ENCODE assay signal across 26 cellular contexts in genomic region chr4:141587897-141588296, GRCh38. TPM values are rescaled to one million over a fixed set of nuclear protein-coding genes. Genes with fewer than 3 reads are reported as not detected.
DNase-seq lines count a peak whose midpoint lies in the region; ATAC-seq and TF ChIP-seq lines count a peak whose summit lies in the region.
"Had no signal": no experiment of that assay in that cellular context is flagged by ENCODE, and none has a peak within 500 bp of the region (broad histone marks: within the 10 kb centered on the region; RNA-seq: fewer than 3 reads in every experiment).

No MANE protein-coding gene starts in this region.

- no peak overlapping the region for H4K8ac ChIP-seq in mesenchymal stem cell (ENCODE audit: low read length)

- CTCF ChIA-PET in PC-3 (lab: Charles Lee) = no interaction called here

- H2BK120ac ChIP-seq in mesenchymal stem cell (ENCODE audit: low read depth, low read length) = no peak overlapping the region

- TF ChIP-seq CTCF in PC-3 (conservative IDR thresholded peaks at IDR 0.05; ENCODE audit: low read depth, low read length) (no peak), epithelial cell of esophagus (IDR thresholded peaks at IDR 0.05; ENCODE audit: insufficient read depth, low read depth, low read length, missing control alignments) (no peak)

- H3K27ac ChIP-seq in PC-3 (ENCODE audit: low read length) = no peak overlapping the region
- H3K27ac ChIP-seq in mesenchymal stem cell (ENCODE audit: low read length, poor library complexity, severe bottlenecking) = no peak overlapping the region
- H3K27ac ChIP-seq: 22Rv1, epithelial cell of prostate, heart right ventricle, lower lobe of right lung, right lobe of liver had no signal

- H2BK15ac ChIP-seq in mesenchymal stem cell (ENCODE audit: low read depth, poor library complexity, severe bottlenecking) = no peak overlapping the region

- H3K9me3 ChIP-seq in PC-3 (ENCODE audit: low read length) (0 out of 2 replicates have a peak, but pooled peaks cover 7% of the 10 kb centered on the region), mesenchymal stem cell (ENCODE audit: control insufficient read depth, low read length) (peaks cover 39% of the 10 kb centered on the region)
- H3K9me3 ChIP-seq: lower lobe of right lung, MG63 had no signal

- H3K14ac ChIP-seq in mesenchymal stem cell (ENCODE audit: low read length in 2 of 2) = no peak overlapping the region

- H3K4me3 ChIP-seq in PC-3 (ENCODE audit: low read length) (no peak overlapping the region), epithelial cell of esophagus (ENCODE audit: low read length) (no peak overlapping the region), mesenchymal stem cell (ENCODE audit: insufficient read depth in 1 of 2, low read depth in 1 of 2, low read length in 2 of 2) (no peak overlapping the region)
- H3K4me3 ChIP-seq: heart right ventricle, lower lobe of right lung, MG63, right lobe of liver had no signal

- peak; percentile 58 for ATAC-seq in PC-3
- no peak for ATAC-seq in HG02884 (IDR thresholded peaks at IDR 0.05; ENCODE audit: unreplicated experiment)
- no peak for ATAC-seq in HG02973 (IDR thresholded peaks at IDR 0.05; ENCODE audit: unreplicated experiment)
- ATAC-seq: heart right ventricle; lower lobe of right lung; naive thymus-derived CD8-positive, alpha-beta T cell; Panc1; right lobe of liver; stimulated activated naive CD8-positive, alpha-beta T cell treated with anti-CD3 and anti-CD28 coated beads, Interleukin-15, amount 100 ng/mL, for 72 hours; WTC11 had no signal

- H3K4me1 ChIP-seq in PC-3 (ENCODE audit: insufficient read depth, low read length) (no peaks in the 10 kb centered on the region), mesenchymal stem cell (ENCODE audit: control insufficient read depth, insufficient read depth, low read depth, low read length) (no peaks in the 10 kb centered on the region)
- H3K4me1 ChIP-seq: heart right ventricle, lower lobe of right lung, right lobe of liver had no signal

- no peaks in the 10 kb centered on the region for H3K79me1 ChIP-seq in mesenchymal stem cell (replicated peaks; ENCODE audit: low read length, poor library complexity, severe bottlenecking)

- no TSS peak for BruUV-seq in PC-3 (replicated peaks; lab: Mats Ljungman, UMichigan)

- H2BK12ac ChIP-seq in mesenchymal stem cell (ENCODE audit: low read length in 2 of 2) = no peak overlapping the region

- intact Hi-C loops in PC-3 (cut with micrococcal nuclease) = no loop called here

- no peak overlapping the region for H2AK5ac ChIP-seq in mesenchymal stem cell (ENCODE audit: low read length, severe bottlenecking)

- no peak overlapping the region for H2AFZ ChIP-seq in PC-3 (ENCODE audit: low read length)
- H2AFZ ChIP-seq in mesenchymal stem cell (ENCODE audit: low read depth, low read length) = no peak overlapping the region

- POLR2A ChIA-PET in PC-3 (lab: Charles Lee; ENCODE audit: unreplicated experiment) = no interaction called here

- H3K4me2 ChIP-seq in PC-3 (ENCODE audit: low read length) = no peak overlapping the region
- H3K4me2 ChIP-seq in mesenchymal stem cell (ENCODE audit: low read length, poor library complexity, severe bottlenecking) = no peak overlapping the region

- no peaks in the 10 kb centered on the region for H4K20me1 ChIP-seq in PC-3 (ENCODE audit: low read length)

- no peak overlapping the region for H4K91ac ChIP-seq in mesenchymal stem cell (ENCODE audit: low read length)

- no peak overlapping the region for H3K18ac ChIP-seq in mesenchymal stem cell (ENCODE audit: low read depth in 1 of 2, low read length in 2 of 2)

- H3F3A ChIP-seq in PC-3 (ENCODE audit: low read length, unreplicated experiment) = no peaks in the 10 kb centered on the region

- no peak overlapping the region for H3K23ac ChIP-seq in mesenchymal stem cell (ENCODE audit: low read length in 2 of 2)

- H3K4ac ChIP-seq in mesenchymal stem cell (ENCODE audit: low read depth in 1 of 2, low read length in 2 of 2) = no peak overlapping the region

- no CpG with 5 or more reads among the region's 1 CpG for WGBS in mesenchymal stem cell

- no peak overlapping the region for H3K9ac ChIP-seq in PC-3 (ENCODE audit: low read length)
- no peak overlapping the region for H3K9ac ChIP-seq in mesenchymal stem cell (ENCODE audit: low read length)

- H3K79me2 ChIP-seq in PC-3 (ENCODE audit: low read length) = no peaks in the 10 kb centered on the region

- H2BK5ac ChIP-seq in mesenchymal stem cell (ENCODE audit: low read depth, low read length, poor library complexity, severe bottlenecking) = no peak overlapping the region

- H3K27me3 ChIP-seq in PC-3 (ENCODE audit: low read length) (no peaks in the 10 kb centered on the region), mesenchymal stem cell (ENCODE audit: control insufficient read depth in 1 of 2, insufficient read depth in 1 of 2, low read length in 2 of 2) (no peaks in the 10 kb centered on the region)
- H3K27me3 ChIP-seq: heart right ventricle, MG63, right lobe of liver had no signal

- H3K36me3 ChIP-seq in PC-3 (ENCODE audit: low read depth, low read length) = no peaks in the 10 kb centered on the region
- H3K36me3 ChIP-seq in mesenchymal stem cell (ENCODE audit: control insufficient read depth in 1 of 2, insufficient read depth in 2 of 2, low read depth in 1 of 2, low read length in 2 of 2) = no peaks in the 10 kb centered on the region
- H3K36me3 ChIP-seq: heart right ventricle, lower lobe of right lung, MG63, right lobe of liver had no signal

- peak; percentile 2 for DNase-seq in DMS53 (lab: John Stamatoyannopoulos, UW)
- DNase-seq in DMS53 treated with DMSO at 0.1 percent for 48 hours (lab: John Stamatoyannopoulos, UW; ENCODE audit: unreplicated experiment) = no peak
- peak; percentile 67 for DNase-seq in PC-3
- peak; percentile 36 for DNase-seq in epithelial cell of esophagus (ENCODE audit: low read depth)
- peak; percentile 9 for DNase-seq in mesenchymal stem cell
- DNase-seq in Ammon's horn (ENCODE audit: low spot score) = no peak
- DNase-seq: activated CD4-positive, alpha-beta T cell treated with anti-CD3 and anti-CD28 coated beads, Interleukin-2, amount 10 ng/mL, durations not matched to agents 24 days and 14 days; activated CD8-positive, alpha-beta memory T cell treated with anti-CD3 and anti-CD28 coated beads for 24 hours; heart right ventricle; lower lobe of right lung; MG63; naive thymus-derived CD8-positive, alpha-beta T cell; NCI-H1417; NCI-H2029; NCI-H526 treated with DMSO at 0.1 percent for 48 hours; right lobe of liver; SIG-M5; stimulated activated CD4-positive, alpha-beta T cell treated with anti-CD3 and anti-CD28 coated beads, Interleukin-2, amount 100 ng/mL, for 48 hours; stimulated activated naive CD8-positive, alpha-beta T cell treated with anti-CD3 and anti-CD28 coated beads, Interleukin-15, amount 100 ng/mL, for 72 hours; T1000 had no signal

- no peaks in the 10 kb centered on the region for H3K9me2 ChIP-seq in PC-3 (replicated peaks; ENCODE audit: low read length)

RNA-seq across cellular contexts. Expression of gene IL15, which starts 48.5 kb away (rescaled TPM):
- 7.1 and 9.3 TPM in 2 replicates for total RNA-seq in PC-3 (2014; rRNA removed)
- 5.3 TPM for polyA plus RNA-seq in mesenchymal stem cell (2013, experiment 1 of 2)
- polyA plus RNA-seq in mesenchymal stem cell (2013, experiment 2 of 2) = 4.7 TPM

Comparison
In these comparisons a context has a peak if more than half of its experiments do, and no peak if none do; other contexts are left out.
1. DNase-seq: peak in DMS53 (single experiment), PC-3 (single experiment), epithelial cell of esophagus (single experiment) and mesenchymal stem cell (single experiment); none in DMS53 treated with DMSO at 0.1 percent for 48 hours (single experiment) and Ammon's horn (single experiment).